In genomic region chr13:40790232-40790631, GRCh38 we compare ENCODE assay signal across 8 cellular contexts. TPM values are rescaled to one million over a fixed set of nuclear protein-coding genes. Genes with fewer than 3 reads are reported as not detected.
A peak's percentile ranks its signal among the peaks of the same experiment; 100 is the strongest.
DNase-seq lines count a peak whose midpoint lies in the region; ATAC-seq and TF ChIP-seq lines count a peak whose summit lies in the region.

No MANE protein-coding gene starts in this region.

- peak overlapping the region; percentile 69 for H3K4me3 Mint-ChIP-seq in T-helper 17 cell
- H3K4me3 Mint-ChIP-seq in stimulated activated memory B cell treated with anti-CD40 and anti-IgM and Interleukin-4, amounts not matched to agents 10 μg/mL and 1 μg/mL and 100 μg/mL, for 72 hours: peak overlapping the region; percentile 77

- H3K27me3 ChIP-seq in right cardiac atrium (ENCODE audit: control insufficient read depth, insufficient read depth): no peaks in the 10 kb centered on the region

- H3K9me3 ChIP-seq in T-helper 17 cell (ENCODE audit: control insufficient read depth, low read length, poor library complexity, severe bottlenecking): no peaks in the 10 kb centered on the region
- no peaks in the 10 kb centered on the region for H3K9me3 ChIP-seq in right cardiac atrium (ENCODE audit: control insufficient read depth, low read length)

- H3K4me1 ChIP-seq in right cardiac atrium (ENCODE audit: control insufficient read depth, insufficient read depth, low read length): peaks cover 2% of the 10 kb centered on the region

- intact Hi-C loops in right cardiac atrium (cut with DNase I): loop anchor here in 1 of 4 donors (10.0 kb wide), 1 partner anchor 275 kb away; the partner anchor contains the start of gene WBP4

- H3K27me3 Mint-ChIP-seq in T-helper 17 cell: no peaks in the 10 kb centered on the region
- no peaks in the 10 kb centered on the region for H3K27me3 Mint-ChIP-seq in stimulated activated memory B cell treated with anti-CD40 and anti-IgM and Interleukin-4, amounts not matched to agents 10 μg/mL and 1 μg/mL and 100 μg/mL, for 72 hours

- H3K4me1 Mint-ChIP-seq in T-helper 17 cell: peaks cover 3% of the 10 kb centered on the region
- H3K4me1 Mint-ChIP-seq in stimulated activated memory B cell treated with anti-CD40 and anti-IgM and Interleukin-4, amounts not matched to agents 10 μg/mL and 1 μg/mL and 100 μg/mL, for 72 hours: peaks cover 16% of the 10 kb centered on the region

- no peaks in the 10 kb centered on the region for H3K9me3 Mint-ChIP-seq in stimulated activated memory B cell treated with anti-CD40 and anti-IgM and Interleukin-4, amounts not matched to agents 10 μg/mL and 1 μg/mL and 100 μg/mL, for 72 hours

- H3K27ac Mint-ChIP-seq in T-helper 17 cell: peak overlapping the region; percentile 21
- peak overlapping the region; percentile 40 for H3K27ac Mint-ChIP-seq in stimulated activated memory B cell treated with anti-CD40 and anti-IgM and Interleukin-4, amounts not matched to agents 10 μg/mL and 1 μg/mL and 100 μg/mL, for 72 hours

- peak overlapping the region; percentile 66 for H3K4me3 ChIP-seq in right cardiac atrium (ENCODE audit: low read length)

- H3K27ac ChIP-seq in right cardiac atrium (ENCODE audit: low read length): peak overlapping the region; percentile 74

- in situ Hi-C loops in GM13976 (cut with MboI; ENCODE audit: low sequenced_read_pairs, unreplicated experiment): loop anchor here (10.0 to 25.0 kb wide), 2 partner anchors 135 to 272 kb away; partner anchors contain the start of gene WBP4

- H3K36me3 Mint-ChIP-seq in T-helper 17 cell (ENCODE audit: low read depth): no peaks in the 10 kb centered on the region
- H3K36me3 Mint-ChIP-seq in stimulated activated memory B cell treated with anti-CD40 and anti-IgM and Interleukin-4, amounts not matched to agents 10 μg/mL and 1 μg/mL and 100 μg/mL, for 72 hours: no peaks in the 10 kb centered on the region

- peak; percentile 26 for DNase-seq in DMS53 (lab: John Stamatoyannopoulos, UW)
- DNase-seq in DMS53 treated with DMSO at 0.1 percent for 48 hours (lab: John Stamatoyannopoulos, UW; ENCODE audit: unreplicated experiment): no peak
- DNase-seq in T-helper 17 cell: no peak
- no peak for DNase-seq in right cardiac atrium
- no peak for DNase-seq in GM13976 (ENCODE audit: low spot score)
- no peak for DNase-seq in hypothalamus (lab: John Stamatoyannopoulos, UW)
- no peak for DNase-seq in stimulated activated CD4-positive, alpha-beta T cell treated with anti-CD3 and anti-CD28 coated beads, Interleukin-4, amount 100 ng/mL, for 4 hours

- WGBS in right cardiac atrium: 52% methylated on average over 6 of the region's 6 CpGs

- TF ChIP-seq CTCF in GM13976 (IDR thresholded peaks at IDR 0.05; ENCODE audit: borderline replicate concordance, control extremely low read depth, extremely low read depth, insufficient read depth, missing control alignments): no peak

- ATAC-seq in T-helper 17 cell (no peak), right cardiac atrium (no peak)
- no peak for ATAC-seq in stimulated activated memory B cell treated with anti-CD40 and anti-IgM and Interleukin-4, amounts not matched to agents 10 μg/mL and 1 μg/mL and 100 μg/mL, for 72 hours

RNA-seq across cellular contexts. Expression of gene SLC25A15, which starts 0.8 kb away (rescaled TPM):
- total RNA-seq in T-helper 17 cell: 1 to 10 TPM; 3.7 to 5.1 TPM
- 1 to 10 TPM; 3.4 to 5.7 (median 4.8) TPM for total RNA-seq in right cardiac atrium
- polyA plus RNA-seq in right cardiac atrium: 1.9 TPM

RNA-seq across cellular contexts. Expression of gene MRPS31, which starts 19.2 kb away (rescaled TPM):
- total RNA-seq in T-helper 17 cell (10 to 100 TPM; 13.0 to 15.8 TPM), right cardiac atrium (10 to 100 TPM; 21.0 to 29.9 (median 23.9) TPM)
- 44.0 TPM for polyA plus RNA-seq in right cardiac atrium
